Comparison of ENCODE assay signal across 9 cellular contexts in genomic region chr4:182555997-182556418, GRCh38.
A peak's percentile ranks its signal among the peaks of the same experiment; 100 is the strongest.
DNase-seq lines count a peak whose midpoint lies in the region; ATAC-seq lines count a peak whose summit lies in the region.
"Had no signal": no experiment of that assay in that cellular context is flagged by ENCODE, and none has a peak within 500 bp of the region (broad histone marks: within the 10 kb centered on the region; RNA-seq: fewer than 3 reads in every experiment).

No MANE protein-coding gene starts in this region.

- no peak for ATAC-seq in GM21390 (IDR thresholded peaks at IDR 0.05; ENCODE audit: unreplicated experiment)
- no peak for ATAC-seq in HG03097 (IDR thresholded peaks at IDR 0.05; ENCODE audit: low FRiP score, unreplicated experiment)

- DNase-seq in D341Med (ENCODE audit: low spot score), result peak; percentile 27
- DNase-seq in NCI-H1105 (lab: John Stamatoyannopoulos, UW), result peak; percentile 14
- DNase-seq in cerebellar cortex (ENCODE audit: low spot score), result peak; percentile 9
- DNase-seq in kidney tubule cell (ENCODE audit: low spot score), result peak; percentile 78
- no peak for DNase-seq in hippocampal formation (lab: John Stamatoyannopoulos, UW)
- no peak for DNase-seq in central memory CD4-positive, alpha-beta T cell
- DNase-seq: stimulated activated CD4-positive, alpha-beta T cell treated with anti-CD3 and anti-CD28 coated beads, Interleukin-12 subunit alpha, Interleukin-12 subunit beta, amount 100 ng/mL, for 4 hours had no signal

Comparison
In these comparisons a context has a peak if more than half of its experiments do, and no peak if none do; other contexts are left out.
1. DNase-seq: peak in D341Med (single experiment), NCI-H1105 (single experiment), cerebellar cortex (single experiment) and kidney tubule cell (single experiment); none in hippocampal formation (0 of 2) and central memory CD4-positive, alpha-beta T cell (single experiment).